Comparison of ENCODE assay signal across 23 cellular contexts in the genomic region with DNA sequence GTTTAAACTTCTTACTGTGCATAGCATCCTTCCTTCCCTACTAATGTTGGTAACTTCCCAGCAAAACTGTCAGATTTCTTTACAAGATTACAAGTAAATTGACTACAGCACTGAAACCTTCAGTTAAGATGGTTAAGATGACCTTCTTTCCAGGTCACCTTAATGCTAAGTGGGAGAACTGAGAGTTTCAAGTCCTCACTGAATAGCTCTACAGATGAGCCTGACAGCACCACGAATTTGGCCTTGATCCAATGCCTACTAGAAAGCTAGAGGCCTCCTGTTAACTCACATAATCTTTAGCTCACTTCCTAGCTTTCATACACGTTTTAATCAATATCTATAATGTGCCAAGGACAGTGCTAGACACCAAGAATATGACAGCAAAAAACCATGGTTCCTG.
DNase-seq lines count a peak whose midpoint lies in the region; ATAC-seq and TF ChIP-seq lines count a peak whose summit lies in the region.
"Had no signal": no experiment of that assay in that cellular context is flagged by ENCODE, and none has a peak within 500 bp of the region (broad histone marks: within the 10 kb centered on the region; RNA-seq: fewer than 3 reads in every experiment).

No MANE protein-coding gene starts in this region.

- H3K9me3 ChIP-seq in A673 (ENCODE audit: low read depth, low read length, poor library complexity, severe bottlenecking): no peaks in the 10 kb centered on the region
- H3K9me3 ChIP-seq: BLaER1, Caco-2, prostate gland had no signal

- intact Hi-C loops in A673 (cut with micrococcal nuclease; ENCODE audit: unreplicated experiment): no loop called here
- intact Hi-C loops in activated T-helper 1 cell treated with anti-CD3 and anti-CD28 coated beads, Interleukin-12 subunit alpha, Interleukin-12 subunit beta, Interleukin-2, Interleukin-4 antibody, amounts not matched to agents 30 ng/mL and 10 ng/mL and 1 ng/mL, durations not matched to agents 14 hours and 24 hours and 36 hours (cut with micrococcal nuclease): no loop called here

- H3K27me3 Mint-ChIP-seq in activated T-helper 1 cell treated with anti-CD3 and anti-CD28 coated beads, Interleukin-12 subunit alpha, Interleukin-12 subunit beta, Interleukin-2, Interleukin-4 antibody, amounts not matched to agents 30 ng/mL and 10 ng/mL and 1 ng/mL, durations not matched to agents 14 hours and 24 hours and 36 hours (ENCODE audit: insufficient read depth): no peaks in the 10 kb centered on the region
- H3K27me3 Mint-ChIP-seq: IgD-negative memory B cell had no signal

- no peaks in the 10 kb centered on the region for H3K4me1 Mint-ChIP-seq in activated T-helper 1 cell treated with anti-CD3 and anti-CD28 coated beads, Interleukin-12 subunit alpha, Interleukin-12 subunit beta, Interleukin-2, Interleukin-4 antibody, amounts not matched to agents 30 ng/mL and 10 ng/mL and 1 ng/mL, durations not matched to agents 14 hours and 24 hours and 36 hours (ENCODE audit: low read depth)
- H3K4me1 Mint-ChIP-seq: IgD-negative memory B cell, T-cell had no signal

- H3K36me3 ChIP-seq in A673 (ENCODE audit: insufficient read depth, low read length, poor library complexity, severe bottlenecking): no peaks in the 10 kb centered on the region
- H3K36me3 ChIP-seq: BLaER1, cardiac muscle cell, prostate gland had no signal

- no peak overlapping the region for H3K27ac Mint-ChIP-seq in activated T-helper 1 cell treated with anti-CD3 and anti-CD28 coated beads, Interleukin-12 subunit alpha, Interleukin-12 subunit beta, Interleukin-2, Interleukin-4 antibody, amounts not matched to agents 30 ng/mL and 10 ng/mL and 1 ng/mL, durations not matched to agents 14 hours and 24 hours and 36 hours
- H3K27ac Mint-ChIP-seq: IgD-negative memory B cell, T-cell had no signal

- peak; percentile 14 for DNase-seq in A673 (ENCODE audit: low spot score)
- no peak for DNase-seq in T-helper 2 cell
- DNase-seq in medulla oblongata (ENCODE audit: extremely low spot score): no peak
- DNase-seq in OCI-M2 (lab: John Stamatoyannopoulos, UW; ENCODE audit: unreplicated experiment): no peak
- DNase-seq in activated T-helper 1 cell treated with anti-CD3 and anti-CD28 coated beads, Interleukin-12 subunit alpha, Interleukin-12 subunit beta, Interleukin-2, Interleukin-4 antibody, amounts not matched to agents 30 ng/mL and 10 ng/mL and 1 ng/mL, durations not matched to agents 14 hours and 24 hours and 36 hours (ENCODE audit: low spot score): no peak
- DNase-seq: activated CD4-positive, CD25-positive, alpha-beta regulatory T cell treated with anti-CD3 and anti-CD28 coated beads, Interleukin-2, amount 50 U/mL, for 72 hours; activated CD8-positive, alpha-beta memory T cell treated with anti-CD3 and anti-CD28 coated beads for 24 hours; activated naive CD4-positive, alpha-beta T cell treated with Interleukin-2 at 50 U/mL for 16 hours; activated T-cell treated with anti-CD3 and anti-CD28 coated beads, Interleukin-2, amount 50 U/mL, for 4 hours; amygdala; Caco-2; H7; kidney glomerular epithelial cell; NCI-H2107; NCI-H526 treated with DMSO at 0.1 percent for 48 hours; T-cell had no signal

- no TSS peak for BruUV-seq in A673 (replicated peaks; lab: Mats Ljungman, UMichigan)

- H3K36me3 Mint-ChIP-seq in activated T-helper 1 cell treated with anti-CD3 and anti-CD28 coated beads, Interleukin-12 subunit alpha, Interleukin-12 subunit beta, Interleukin-2, Interleukin-4 antibody, amounts not matched to agents 30 ng/mL and 10 ng/mL and 1 ng/mL, durations not matched to agents 14 hours and 24 hours and 36 hours (ENCODE audit: low read depth): no peaks in the 10 kb centered on the region
- H3K36me3 Mint-ChIP-seq: IgD-negative memory B cell, T-cell had no signal

- ATAC-seq in GM18909 (IDR thresholded peaks at IDR 0.05; ENCODE audit: poor library complexity, unreplicated experiment): peak; percentile 83
- peak; percentile 68 for ATAC-seq in GM21786 (IDR thresholded peaks at IDR 0.05; ENCODE audit: unreplicated experiment)
- peak; percentile 61 for ATAC-seq in HG03432 (IDR thresholded peaks at IDR 0.05; ENCODE audit: unreplicated experiment)
- ATAC-seq: activated T-cell treated with anti-CD3 and anti-CD28 coated beads, Interleukin-2, amount 50 U/mL, for 4 hours; T-cell had no signal

- CTCF ChIA-PET in A673 (lab: Charles Lee): no interaction called here

- no peaks in the 10 kb centered on the region for H3K4me1 ChIP-seq in A673 (ENCODE audit: insufficient read depth, low read length, poor library complexity, severe bottlenecking)
- H3K4me1 ChIP-seq: BLaER1, Caco-2, prostate gland had no signal

- no peak for TF ChIP-seq CTCF in A673 (conservative IDR thresholded peaks at IDR 0.05; ENCODE audit: low read depth, low read length)

- H3K4me3 ChIP-seq in A673 (ENCODE audit: low read depth, low read length, poor library complexity, severe bottlenecking): no peak overlapping the region
- H3K4me3 ChIP-seq: BLaER1, cardiac muscle cell, prostate gland had no signal

- H3K9me3 Mint-ChIP-seq in activated T-helper 1 cell treated with anti-CD3 and anti-CD28 coated beads, Interleukin-12 subunit alpha, Interleukin-12 subunit beta, Interleukin-2, Interleukin-4 antibody, amounts not matched to agents 30 ng/mL and 10 ng/mL and 1 ng/mL, durations not matched to agents 14 hours and 24 hours and 36 hours: no peaks in the 10 kb centered on the region
- H3K9me3 Mint-ChIP-seq: activated T-cell treated with anti-CD3 and anti-CD28 coated beads, Interleukin-2, amount 50 U/mL, for 4 hours; IgD-negative memory B cell had no signal

- H3K4me3 Mint-ChIP-seq in activated T-helper 1 cell treated with anti-CD3 and anti-CD28 coated beads, Interleukin-12 subunit alpha, Interleukin-12 subunit beta, Interleukin-2, Interleukin-4 antibody, amounts not matched to agents 30 ng/mL and 10 ng/mL and 1 ng/mL, durations not matched to agents 14 hours and 24 hours and 36 hours: no peak overlapping the region
- H3K4me3 Mint-ChIP-seq: activated T-cell treated with anti-CD3 and anti-CD28 coated beads, Interleukin-2, amount 50 U/mL, for 4 hours; IgD-negative memory B cell; T-cell had no signal

- no peak overlapping the region for H3K27ac ChIP-seq in A673 (ENCODE audit: low read depth, low read length, poor library complexity, severe bottlenecking)
- H3K27ac ChIP-seq: BLaER1, cardiac muscle cell, prostate gland had no signal

- POLR2A ChIA-PET in A673 (lab: Charles Lee; ENCODE audit: low non-redundant PET): no interaction called here

- no peaks in the 10 kb centered on the region for H3K27me3 ChIP-seq in A673 (replicated peaks; ENCODE audit: insufficient read depth, low read depth, low read length, poor library complexity)
- H3K27me3 ChIP-seq: BLaER1, cardiac muscle cell had no signal
